ENCODE assay signal across 8 cellular contexts in genomic region chr6:16331328-16332174, GRCh38.
DNase-seq lines count a peak whose midpoint lies in the region; ATAC-seq, FAIRE-seq and TF ChIP-seq lines count a peak whose summit lies in the region.

No MANE protein-coding gene starts in this region.

- peaks cover 9% of the 10 kb centered on the region for H3K36me3 Mint-ChIP-seq in CD4-positive, alpha-beta T cell (ENCODE audit: low read depth)

- peak; percentile 40 to 71 (median 54) for DNase-seq in CD4-positive, alpha-beta T cell
- peak; percentile 54 for DNase-seq in Jurkat, Clone E6-1 (ENCODE audit: low read depth, low spot score)
- DNase-seq in RWPE1 (ENCODE audit: low spot score) (peak; percentile 72), globus pallidus (ENCODE audit: low spot score) (peak; percentile 88), urothelium cell line (ENCODE audit: low spot score) (peak; percentile 60)
- peak; percentile 53 for DNase-seq in activated gamma-delta T cell treated with anti-CD3 and anti-CD28 coated beads, Interleukin-2, amount 50 U/mL, for 16 hours (ENCODE audit: low read depth)

- peak; percentile 78 for TF ChIP-seq CTCF in CD4-positive, alpha-beta T cell (IDR thresholded peaks at IDR 0.05)
- TF ChIP-seq CTCF in RWPE1 (conservative IDR thresholded peaks at IDR 0.05; ENCODE audit: low read depth) (peak; percentile 85), parathyroid adenoma (IDR thresholded peaks at IDR 0.05) (peak; percentile 91)

- no peaks in the 10 kb centered on the region for H3K79me2 ChIP-seq in parathyroid adenoma

- no peak overlapping the region for H3K4me3 Mint-ChIP-seq in CD4-positive, alpha-beta T cell

- POLR2A ChIA-PET in CD4-positive, alpha-beta T cell (lab: Charles Lee), result interaction anchor here (0.9 to 1.4 kb wide), 3 partner anchors 8 to 193 kb away, joined by 3 to 6 read pairs (median 5); no protein-coding TSS in a partner anchor
- POLR2A ChIA-PET in RWPE1 (lab: Yijun Ruan, JAX; ENCODE audit: low non-redundant PET), result no interaction called here

- no peak overlapping the region for H3K4me2 ChIP-seq in parathyroid adenoma (ENCODE audit: low read length)

- peak; percentile 66 for ATAC-seq in CD4-positive, alpha-beta T cell (ENCODE audit: poor library complexity)
- ATAC-seq in GM19395 (IDR thresholded peaks at IDR 0.05; ENCODE audit: unreplicated experiment), result peak; percentile 53

- H3K4me3 ChIP-seq in Jurkat, Clone E6-1 (ENCODE audit: low read length), result no peak overlapping the region
- no peak overlapping the region for H3K4me3 ChIP-seq in parathyroid adenoma (ENCODE audit: low read depth, low read length)

- no peak overlapping the region for H3K9ac ChIP-seq in parathyroid adenoma

- no peaks in the 10 kb centered on the region for H3K9me3 Mint-ChIP-seq in CD4-positive, alpha-beta T cell

- CTCF ChIA-PET in CD4-positive, alpha-beta T cell (lab: Charles Lee), result interaction anchor here (0.6 to 3.0 kb wide), 33 partner anchors 9 to 488 kb away, joined by 3 to 47 read pairs (median 4); partner anchors contain the start of gene ATXN1
- CTCF ChIA-PET in RWPE1 (lab: Yijun Ruan, JAX), result interaction anchor here (0.5 to 2.2 kb wide), 16 partner anchors 9 to 1937 kb away, joined by 3 to 15 read pairs (median 4); partner anchors contain the start of genes ATXN1 and GMPR

- peaks cover 13% of the 10 kb centered on the region for H3K4me1 ChIP-seq in parathyroid adenoma

- no peaks in the 10 kb centered on the region for H3K4me1 Mint-ChIP-seq in CD4-positive, alpha-beta T cell (ENCODE audit: low read depth)

- no peak overlapping the region for H3K27ac Mint-ChIP-seq in CD4-positive, alpha-beta T cell

- intact Hi-C loops in CD4-positive, alpha-beta T cell (cut with DNase I, micrococcal nuclease), result loop anchor here (1.0 to 5.0 kb wide), 12 partner anchors 9 to 756 kb away; no protein-coding TSS in a partner anchor

- H3K9me3 ChIP-seq in CD4-positive, alpha-beta T cell (ENCODE audit: control insufficient read depth, low read length), result no peaks in the 10 kb centered on the region
- no peaks in the 10 kb centered on the region for H3K9me3 ChIP-seq in parathyroid adenoma (ENCODE audit: control insufficient read depth, low read length)

- H3K27ac ChIP-seq in CD4-positive, alpha-beta T cell (ENCODE audit: low read depth, low read length), result no peak overlapping the region
- H3K27ac ChIP-seq in RWPE1, result no peak overlapping the region
- H3K27ac ChIP-seq in parathyroid adenoma, result no peak overlapping the region

- no peak for FAIRE-seq in urothelium cell line (lab: Jason Lieb, UNC)

- H2AFZ ChIP-seq in parathyroid adenoma, result no peak overlapping the region

- no peaks in the 10 kb centered on the region for H3K27me3 ChIP-seq in CD4-positive, alpha-beta T cell (ENCODE audit: control insufficient read depth, insufficient read depth, low read length)
- H3K27me3 ChIP-seq in parathyroid adenoma (ENCODE audit: control insufficient read depth, insufficient read depth, low read length), result no peaks in the 10 kb centered on the region

- no peaks in the 10 kb centered on the region for H3K27me3 Mint-ChIP-seq in CD4-positive, alpha-beta T cell

- no peaks in the 10 kb centered on the region for H3K36me3 ChIP-seq in parathyroid adenoma (ENCODE audit: control insufficient read depth, insufficient read depth, low read length)
